7 cellular contexts compared by ENCODE assay signal in the genomic region with DNA sequence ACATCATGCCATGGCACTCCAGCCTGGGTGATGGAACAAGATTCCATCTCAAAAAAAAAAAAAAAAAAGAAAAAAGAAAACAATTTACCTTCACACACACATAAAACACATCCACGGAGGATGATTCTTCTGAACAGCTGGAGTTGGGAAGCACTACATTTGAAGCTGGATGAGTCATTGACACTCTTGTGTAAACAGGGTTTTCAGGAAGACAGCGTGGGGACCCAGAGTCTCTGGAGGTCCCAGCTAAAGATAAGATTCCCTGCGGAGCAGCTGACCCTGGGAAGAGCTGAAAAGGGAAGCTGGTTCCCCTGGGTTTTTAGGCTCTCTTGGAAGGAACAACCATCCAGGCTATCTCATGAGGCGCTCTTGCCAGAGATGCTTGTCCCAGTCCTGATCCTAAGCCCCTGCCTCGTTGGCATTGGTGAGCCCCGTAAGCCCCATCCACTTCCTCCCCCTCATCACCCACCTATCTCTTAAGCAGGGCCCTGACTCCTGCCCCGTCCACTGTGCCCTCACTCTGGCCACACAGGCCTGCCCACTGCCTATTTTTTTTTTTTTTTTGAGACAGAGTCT. TPM values are rescaled to one million over a fixed set of nuclear protein-coding genes. Genes with fewer than 3 reads are reported as not detected.
A peak's percentile ranks its signal among the peaks of the same experiment; 100 is the strongest.
DNase-seq lines count a peak whose midpoint lies in the region; ATAC-seq lines count a peak whose summit lies in the region.

No MANE protein-coding gene starts in this region.

- DNase-seq in DMS53 (lab: John Stamatoyannopoulos, UW) (peak; percentile 82), adipocyte (ENCODE audit: low read depth) (peak; percentile 66), mesendoderm (peak; percentile 65), caudate nucleus (lab: John Stamatoyannopoulos, UW) (no peak), pons (ENCODE audit: low spot score) (no peak)

- no peak overlapping the region for H3K23ac ChIP-seq in mesendoderm (ENCODE audit: low read length)

- H3K9ac ChIP-seq in HUES48 (ENCODE audit: low read depth, low read length) (no peak overlapping the region), adipocyte (ENCODE audit: low read length) (no peak overlapping the region), mesendoderm (ENCODE audit: low read length) (no peak overlapping the region)

- H2AK5ac ChIP-seq in mesendoderm (ENCODE audit: low read length) = no peak overlapping the region

- no peak overlapping the region for H3K4me3 ChIP-seq in HUES48 (ENCODE audit: low read depth, low read length)
- no peak overlapping the region for H3K4me3 ChIP-seq in adipocyte (ENCODE audit: low read length)
- H3K4me3 ChIP-seq in mesendoderm (ENCODE audit: low read length) = no peak overlapping the region

- no peak overlapping the region for H3K4me2 ChIP-seq in mesendoderm (ENCODE audit: low read length)

- H3K4me1 ChIP-seq in HUES48 (ENCODE audit: control insufficient read depth, insufficient read depth, low read length) (peaks cover 28% of the 10 kb centered on the region), adipocyte (ENCODE audit: control insufficient read depth, insufficient read depth, low read length) (peaks cover 2% of the 10 kb centered on the region), mesendoderm (ENCODE audit: control insufficient read depth, low read depth, low read length) (peaks cover 3% of the 10 kb centered on the region)

- H3K27ac ChIP-seq in HUES48 (ENCODE audit: low read depth, low read length) (peak overlapping the region; percentile 55), mesendoderm (ENCODE audit: low read depth, low read length) (no peak overlapping the region), caudate nucleus (ENCODE audit: low read depth, low read length) (no peak overlapping the region)

- peak overlapping the region; percentile 67 for H3K56ac ChIP-seq in mesendoderm (ENCODE audit: low read length)

- H3K27me3 ChIP-seq in HUES48 (ENCODE audit: control insufficient read depth, insufficient read depth, low read length) (no peaks in the 10 kb centered on the region), adipocyte (replicated peaks; ENCODE audit: control insufficient read depth, insufficient read depth, low read length) (no peaks in the 10 kb centered on the region), mesendoderm (ENCODE audit: insufficient read depth, low read length, poor library complexity) (no peaks in the 10 kb centered on the region)

- no peak overlapping the region for H3K18ac ChIP-seq in mesendoderm (ENCODE audit: low read length)

- no peaks in the 10 kb centered on the region for H3K79me2 ChIP-seq in mesendoderm (ENCODE audit: control insufficient read depth, insufficient read depth, low read length)

- H4K5ac ChIP-seq in mesendoderm (ENCODE audit: low read length) = no peak overlapping the region

- no peaks in the 10 kb centered on the region for H3K9me3 ChIP-seq in HUES48 (ENCODE audit: control insufficient read depth, insufficient read depth, low read length)
- H3K9me3 ChIP-seq in adipocyte (ENCODE audit: control insufficient read depth, low read length) = no peaks in the 10 kb centered on the region

- H2BK120ac ChIP-seq in mesendoderm (ENCODE audit: low read depth, low read length) = no peak overlapping the region

- no peaks in the 10 kb centered on the region for H3K79me1 ChIP-seq in mesendoderm (ENCODE audit: low read length)

- no peaks in the 10 kb centered on the region for H3K36me3 ChIP-seq in HUES48 (ENCODE audit: control insufficient read depth, insufficient read depth, low read length)
- H3K36me3 ChIP-seq in adipocyte (ENCODE audit: control insufficient read depth, insufficient read depth, low read length, severe bottlenecking) = no peaks in the 10 kb centered on the region
- H3K36me3 ChIP-seq in mesendoderm (ENCODE audit: control insufficient read depth, insufficient read depth, low read length) = no peaks in the 10 kb centered on the region

- H3K4ac ChIP-seq in mesendoderm (ENCODE audit: low read depth, low read length) = no peak overlapping the region

- H2BK15ac ChIP-seq in mesendoderm (replicated peaks; ENCODE audit: low read depth) = no peak overlapping the region

- no CpG with 5 or more reads among the region's 7 CpGs for WGBS in mesendoderm (ENCODE audit: extremely low coverage, insufficient coverage, low lambda C conversion rate)

- no peak overlapping the region for H2BK5ac ChIP-seq in mesendoderm (ENCODE audit: low read length)

- H4K8ac ChIP-seq in mesendoderm (ENCODE audit: low read depth, low read length) = no peak overlapping the region

- ATAC-seq in GM18502 (IDR thresholded peaks at IDR 0.05; ENCODE audit: poor library complexity, unreplicated experiment) = no peak

RNA-seq across cellular contexts. Expression of a gene that starts 32.0 kb away (rescaled TPM):
- polyA plus RNA-seq in mesendoderm (2013, experiment 1 of 2) = 23.0 TPM
- 22.8 TPM for polyA plus RNA-seq in mesendoderm (2013, experiment 2 of 2)

RNA-seq across cellular contexts. Expression of a gene that starts 47.9 kb away (rescaled TPM):
- polyA plus RNA-seq in mesendoderm (2013, experiment 1 of 2) = 4.1 TPM
- polyA plus RNA-seq in mesendoderm (2013, experiment 2 of 2) = 4.3 TPM

Comparison
In these comparisons a context has a peak if more than half of its experiments do, and no peak if none do; other contexts are left out.
1. DNase-seq: peak in DMS53 (single experiment), adipocyte (single experiment) and mesendoderm (single experiment); none in caudate nucleus (0 of 61) and pons (single experiment).